In the genomic region with DNA sequence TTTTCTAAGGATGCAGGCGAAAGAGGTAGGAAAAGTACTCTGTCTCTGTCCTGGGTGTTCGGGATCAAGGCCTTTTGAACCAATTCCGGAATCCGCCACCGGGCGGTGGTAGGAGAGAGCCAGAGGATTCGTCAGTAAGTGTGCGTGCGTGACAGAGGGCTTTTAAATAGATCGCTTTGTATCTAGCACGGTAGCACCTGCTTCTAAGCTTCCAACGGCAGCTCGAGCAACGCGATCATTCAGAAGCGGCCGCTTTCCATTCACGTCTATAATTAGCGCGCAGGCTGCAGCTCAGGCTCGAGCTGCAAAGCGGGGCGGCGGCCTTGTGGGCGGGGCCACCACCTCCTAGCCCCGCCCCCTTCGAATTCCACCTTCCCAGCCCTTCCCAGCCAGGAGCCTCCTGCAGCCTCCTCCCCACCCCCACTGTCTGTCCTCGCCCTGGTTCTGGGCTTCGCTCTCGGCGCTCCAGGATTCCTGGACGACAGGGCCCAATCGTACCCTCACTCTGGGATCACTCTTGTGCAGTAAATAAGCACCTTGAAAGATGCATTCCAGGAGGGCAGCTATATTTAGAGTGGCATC, we compare ENCODE assay signal across 2 cellular contexts.
TF ChIP-seq lines count a peak whose summit lies in the region.

No MANE protein-coding gene starts in this region.

TF ChIP-seq in IMR-90, 13 proteins besides CTCF, POLR2A, EP300 and RAD21:
- TF ChIP-seq FOS (IDR thresholded peaks at IDR 0.05; ENCODE audit: low read depth, low read length): no peak
- TF ChIP-seq SMC3 (IDR thresholded peaks at IDR 0.05; ENCODE audit: low read depth, low read length): 0 out of 2 replicates have a peak, but pooled peaks have one; percentile 2
- TF ChIP-seq NFE2L2 (IDR thresholded peaks at IDR 0.05; ENCODE audit: low read depth, low read length): no peak
- no peak for TF ChIP-seq RFX5 (IDR thresholded peaks at IDR 0.05; ENCODE audit: low read depth, low read length)
- TF ChIP-seq, protein P1, sequence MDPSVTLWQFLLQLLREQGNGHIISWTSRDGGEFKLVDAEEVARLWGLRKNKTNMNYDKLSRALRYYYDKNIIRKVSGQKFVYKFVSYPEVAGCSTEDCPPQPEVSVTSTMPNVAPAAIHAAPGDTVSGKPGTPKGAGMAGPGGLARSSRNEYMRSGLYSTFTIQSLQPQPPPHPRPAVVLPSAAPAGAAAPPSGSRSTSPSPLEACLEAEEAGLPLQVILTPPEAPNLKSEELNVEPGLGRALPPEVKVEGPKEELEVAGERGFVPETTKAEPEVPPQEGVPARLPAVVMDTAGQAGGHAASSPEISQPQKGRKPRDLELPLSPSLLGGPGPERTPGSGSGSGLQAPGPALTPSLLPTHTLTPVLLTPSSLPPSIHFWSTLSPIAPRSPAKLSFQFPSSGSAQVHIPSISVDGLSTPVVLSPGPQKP (IDR thresholded peaks at IDR 0.05; ENCODE audit: borderline replicate concordance, low read depth, low read length): no peak
- peak; percentile 8; the same call in 1 of the 2 replicates for TF ChIP-seq MAZ (IDR thresholded peaks at IDR 0.05; ENCODE audit: borderline replicate concordance, low read depth, low read length)
- TF ChIP-seq CHD1 (IDR thresholded peaks at IDR 0.05; ENCODE audit: low read depth, low read length): no peak
- TF ChIP-seq RCOR1 (IDR thresholded peaks at IDR 0.05; ENCODE audit: insufficient replicate concordance, low read length): no peak
TF ChIP-seq in IMR-90: peak in this region for 2.

TF ChIP-seq in HepG2, 621 proteins besides CTCF, POLR2A, EP300 and RAD21:
- TF ChIP-seq, protein P2, sequence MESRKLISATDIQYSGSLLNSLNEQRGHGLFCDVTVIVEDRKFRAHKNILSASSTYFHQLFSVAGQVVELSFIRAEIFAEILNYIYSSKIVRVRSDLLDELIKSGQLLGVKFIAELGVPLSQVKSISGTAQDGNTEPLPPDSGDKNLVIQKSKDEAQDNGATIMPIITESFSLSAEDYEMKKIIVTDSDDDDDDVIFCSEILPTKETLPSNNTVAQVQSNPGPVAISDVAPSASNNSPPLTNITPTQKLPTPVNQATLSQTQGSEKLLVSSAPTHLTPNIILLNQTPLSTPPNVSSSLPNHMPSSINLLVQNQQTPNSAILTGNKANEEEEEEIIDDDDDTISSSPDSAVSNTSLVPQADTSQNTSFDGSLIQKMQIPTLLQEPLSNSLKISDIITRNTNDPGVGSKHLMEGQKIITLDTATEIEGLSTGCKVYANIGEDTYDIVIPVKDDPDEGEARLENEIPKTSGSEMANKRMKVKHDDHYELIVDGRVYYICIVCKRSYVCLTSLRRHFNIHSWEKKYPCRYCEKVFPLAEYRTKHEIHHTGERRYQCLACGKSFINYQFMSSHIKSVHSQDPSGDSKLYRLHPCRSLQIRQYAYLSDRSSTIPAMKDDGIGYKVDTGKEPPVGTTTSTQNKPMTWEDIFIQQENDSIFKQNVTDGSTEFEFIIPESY (CRISPR knock-in tag; IDR thresholded peaks at IDR 0.05): 0 out of 2 replicates have a peak, but pooled peaks have one; percentile 20
- TF ChIP-seq BRCA1 (CRISPR knock-in tag; IDR thresholded peaks at IDR 0.05) (no peak), ZBTB38 (CRISPR knock-in tag; IDR thresholded peaks at IDR 0.05) (peak; percentile 26; the same call in 1 of the 2 replicates)
